Comparison of ENCODE assay signal across 10 cellular contexts in genomic region chr11:10669258-10670033, GRCh38. TPM values are rescaled to one million over a fixed set of nuclear protein-coding genes. Genes with fewer than 3 reads are reported as not detected.
DNase-seq lines count a peak whose midpoint lies in the region; ATAC-seq and TF ChIP-seq lines count a peak whose summit lies in the region.
"Had no signal": no experiment of that assay in that cellular context is flagged by ENCODE, and none has a peak within 500 bp of the region (broad histone marks: within the 10 kb centered on the region; RNA-seq: fewer than 3 reads in every experiment).

No MANE protein-coding gene starts in this region.

- 13% methylated on average over 5 of the region's 5 CpGs for WGBS in hepatocyte (ENCODE audit: low lambda C conversion rate, missing lambda C conversion rate)

- no peaks in the 10 kb centered on the region for H4K20me1 ChIP-seq in hepatocyte (ENCODE audit: insufficient read depth, poor library complexity, severe bottlenecking)

- no peaks in the 10 kb centered on the region for H3K9me3 ChIP-seq in hepatocyte (ENCODE audit: low read depth)
- no peaks in the 10 kb centered on the region for H3K9me3 ChIP-seq in uterus

- H3K4me2 ChIP-seq in hepatocyte = peak overlapping the region; percentile 14

- TF ChIP-seq CTCF in hepatocyte (IDR thresholded peaks at IDR 0.05; ENCODE audit: poor library complexity) (no peak), uterus (IDR thresholded peaks at IDR 0.05) (no peak)

- no peaks in the 10 kb centered on the region for H3K36me3 Mint-ChIP-seq in activated T-cell treated with anti-CD3 and anti-CD28 coated beads, Interleukin-2, amount 50 U/mL, for 72 hours (ENCODE audit: insufficient read depth in 2 of 2)

- H3K27ac ChIP-seq in hepatocyte (peak overlapping the region; percentile 61), uterus (peak overlapping the region; percentile 75 to 86)

- H3K27ac Mint-ChIP-seq in activated T-cell treated with anti-CD3 and anti-CD28 coated beads, Interleukin-2, amount 50 U/mL, for 72 hours = no peak overlapping the region

- H3K4me3 ChIP-seq in hepatocyte (no peak overlapping the region), uterus (no peak overlapping the region)

- H3K4me1 Mint-ChIP-seq in activated T-cell treated with anti-CD3 and anti-CD28 coated beads, Interleukin-2, amount 50 U/mL, for 72 hours (ENCODE audit: low read depth) = peaks cover 6% of the 10 kb centered on the region

- H3K27me3 Mint-ChIP-seq in activated T-cell treated with anti-CD3 and anti-CD28 coated beads, Interleukin-2, amount 50 U/mL, for 72 hours (ENCODE audit: low read depth) = peaks cover 37% of the 10 kb centered on the region

- no peak for TF ChIP-seq POLR2A in uterus (IDR thresholded peaks at IDR 0.05)

- H3K4me1 ChIP-seq in hepatocyte (ENCODE audit: insufficient read depth) (peaks cover 34% of the 10 kb centered on the region), uterus (peaks cover 6 to 7% of the 10 kb centered on the region in 2 donors)

- no peaks in the 10 kb centered on the region for H3K36me3 ChIP-seq in hepatocyte (replicated peaks; ENCODE audit: insufficient read depth, low read depth)
- no peaks in the 10 kb centered on the region for H3K36me3 ChIP-seq in uterus

- H2AFZ ChIP-seq in hepatocyte = no peak overlapping the region

- intact Hi-C loops in uterus (cut with DNase I; ENCODE audit: low total_unique reads) = no loop called here

- H3K27me3 ChIP-seq in hepatocyte (no peaks in the 10 kb centered on the region), uterus (no peaks in the 10 kb centered on the region)

- no peaks in the 10 kb centered on the region for H3K9me3 Mint-ChIP-seq in activated T-cell treated with anti-CD3 and anti-CD28 coated beads, Interleukin-2, amount 50 U/mL, for 72 hours

- peak; percentile 21 to 38 for DNase-seq in NCI-H2081 (lab: John Stamatoyannopoulos, UW)
- no peak for DNase-seq in NCI-H2081 treated with DMSO at 0.1 percent for 48 hours (lab: John Stamatoyannopoulos, UW)
- DNase-seq in SW480 (ENCODE audit: low spot score) = peak; percentile 56
- DNase-seq in hepatocyte (ENCODE audit: low spot score) = peak; percentile 55
- peak; percentile 72 to 79 for DNase-seq in uterus
- DNase-seq in activated T-cell treated with anti-CD3 and anti-CD28 coated beads, Interleukin-2, amount 50 U/mL, for 72 hours = no peak
- DNase-seq in mesenteric fat pad (ENCODE audit: low spot score) = no peak
- DNase-seq: activated effector memory CD4-positive, alpha-beta T cell treated with Interleukin-2 at 50 U/mL for 16 hours; NCI-H526 had no signal

- no peak for ATAC-seq in activated T-cell treated with anti-CD3 and anti-CD28 coated beads, Interleukin-2, amount 50 U/mL, for 72 hours (replicated peaks in 1 of 2)
- no peak for ATAC-seq in HG02571 (IDR thresholded peaks at IDR 0.05; ENCODE audit: unreplicated experiment)

- H3K9me2 ChIP-seq in hepatocyte (replicated peaks; ENCODE audit: insufficient read depth) = no peaks in the 10 kb centered on the region

- H3K4me3 Mint-ChIP-seq in activated T-cell treated with anti-CD3 and anti-CD28 coated beads, Interleukin-2, amount 50 U/mL, for 72 hours = no peak overlapping the region

- no peaks in the 10 kb centered on the region for H3K79me2 ChIP-seq in hepatocyte

RNA-seq across cellular contexts. Expression of gene IRAG1, which starts 24.1 kb away (rescaled TPM):
- total RNA-seq in hepatocyte (5.7 and 7.1 TPM in 2 replicates), uterus (100 to 1,000 TPM in 2 of 4 donors, 10 to 100 TPM in 2; 21.2 to 240 (median 107) TPM), mesenteric fat pad (24.8 TPM)
- 3.1 and 3.2 TPM in 2 replicates for polyA plus RNA-seq in hepatocyte
- under 1 TPM in 1 of 2 donors, not detected in 1; 0.09 TPM for total RNA-seq in activated T-cell treated with anti-CD3 and anti-CD28 coated beads, Interleukin-2, amount 50 U/mL, for 72 hours

Comparison
In these comparisons a context has a peak if more than half of its experiments do, and no peak if none do; other contexts are left out.
1. DNase-seq: peak in NCI-H2081 (2 of 2), SW480 (single experiment), hepatocyte (single experiment) and uterus (2 of 2); none in NCI-H2081 treated with DMSO at 0.1 percent for 48 hours (single experiment), activated T-cell treated with anti-CD3 and anti-CD28 coated beads, Interleukin-2, amount 50 U/mL, for 72 hours (0 of 2) and mesenteric fat pad (single experiment).